ENCODE assay signal across 1 cellular context in the genomic region with DNA sequence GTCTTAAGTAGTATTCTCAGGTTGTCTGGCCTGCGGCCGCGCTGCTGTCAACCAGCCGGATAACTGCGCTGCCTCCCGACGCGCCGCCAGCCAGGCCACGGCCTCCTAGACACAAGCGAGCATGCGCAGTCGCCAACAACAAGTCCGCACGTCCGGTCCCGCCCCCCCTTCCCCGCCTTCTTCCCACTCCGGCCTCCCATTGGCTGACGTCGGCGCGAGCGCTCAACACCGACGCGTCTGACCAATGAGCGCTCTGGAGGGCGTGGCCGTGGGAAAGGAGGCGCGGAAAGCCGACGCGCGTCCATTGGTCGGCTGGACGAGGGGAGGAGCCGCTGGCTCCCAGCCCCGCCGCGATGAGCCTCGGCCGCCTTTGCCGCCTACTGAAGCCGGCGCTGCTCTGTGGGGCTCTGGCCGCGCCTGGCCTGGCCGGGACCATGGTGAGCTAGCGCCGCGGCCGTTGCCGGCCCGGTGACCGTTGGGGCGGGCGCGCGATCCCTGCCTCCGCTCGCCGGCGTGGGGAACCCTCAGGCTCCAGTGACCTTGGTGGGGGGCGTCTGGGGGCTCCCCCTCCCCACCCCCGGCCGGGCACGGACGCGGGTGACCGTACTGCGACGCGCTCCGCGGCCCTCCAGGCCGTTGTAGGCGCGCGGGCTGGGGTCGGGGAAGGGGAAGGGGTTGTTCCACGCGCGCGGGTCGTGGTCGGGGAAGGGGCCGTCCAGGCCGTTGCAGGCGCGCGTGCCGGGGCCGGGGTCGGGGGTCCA.
A peak's percentile ranks its signal among the peaks of the same experiment; 100 is the strongest.
TF ChIP-seq lines count a peak whose summit lies in the region.

A gene with protein sequence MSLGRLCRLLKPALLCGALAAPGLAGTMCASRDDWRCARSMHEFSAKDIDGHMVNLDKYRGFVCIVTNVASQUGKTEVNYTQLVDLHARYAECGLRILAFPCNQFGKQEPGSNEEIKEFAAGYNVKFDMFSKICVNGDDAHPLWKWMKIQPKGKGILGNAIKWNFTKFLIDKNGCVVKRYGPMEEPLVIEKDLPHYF (plus strand): TSS at position 304 of the 761 bp plus-strand sequence. CDS start 50 bp downstream, at position 354.

TF ChIP-seq in K562, 482 proteins besides CTCF, POLR2A, EP300 and RAD21 (continued from another document and continues in another):
- TF ChIP-seq, protein P1, sequence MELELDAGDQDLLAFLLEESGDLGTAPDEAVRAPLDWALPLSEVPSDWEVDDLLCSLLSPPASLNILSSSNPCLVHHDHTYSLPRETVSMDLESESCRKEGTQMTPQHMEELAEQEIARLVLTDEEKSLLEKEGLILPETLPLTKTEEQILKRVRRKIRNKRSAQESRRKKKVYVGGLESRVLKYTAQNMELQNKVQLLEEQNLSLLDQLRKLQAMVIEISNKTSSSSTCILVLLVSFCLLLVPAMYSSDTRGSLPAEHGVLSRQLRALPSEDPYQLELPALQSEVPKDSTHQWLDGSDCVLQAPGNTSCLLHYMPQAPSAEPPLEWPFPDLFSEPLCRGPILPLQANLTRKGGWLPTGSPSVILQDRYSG (tag; conservative IDR thresholded peaks at IDR 0.05; ENCODE audit: low read depth) = no peak
- TF ChIP-seq, protein P2, sequence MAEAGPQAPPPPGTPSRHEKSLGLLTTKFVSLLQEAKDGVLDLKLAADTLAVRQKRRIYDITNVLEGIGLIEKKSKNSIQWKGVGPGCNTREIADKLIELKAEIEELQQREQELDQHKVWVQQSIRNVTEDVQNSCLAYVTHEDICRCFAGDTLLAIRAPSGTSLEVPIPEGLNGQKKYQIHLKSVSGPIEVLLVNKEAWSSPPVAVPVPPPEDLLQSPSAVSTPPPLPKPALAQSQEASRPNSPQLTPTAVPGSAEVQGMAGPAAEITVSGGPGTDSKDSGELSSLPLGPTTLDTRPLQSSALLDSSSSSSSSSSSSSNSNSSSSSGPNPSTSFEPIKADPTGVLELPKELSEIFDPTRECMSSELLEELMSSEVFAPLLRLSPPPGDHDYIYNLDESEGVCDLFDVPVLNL (CRISPR knock-in tag; IDR thresholded peaks at IDR 0.05; ENCODE audit: low read depth) = no peak
- TF ChIP-seq TSC22D4 (tag; IDR thresholded peaks at IDR 0.05) (no peak), SMAD4 (CRISPR knock-in tag; conservative IDR thresholded peaks at IDR 0.05) (0 out of 2 replicates have a peak, but pooled peaks have one; percentile 83), TEAD4 (IDR thresholded peaks at IDR 0.05; ENCODE audit: low read length) (no peak), TEAD4 (CRISPR knock-in tag; IDR thresholded peaks at IDR 0.05; ENCODE audit: borderline replicate concordance) (0 out of 2 replicates have a peak, but pooled peaks have one; percentile 42), U2AF2 (optimal IDR thresholded peaks at IDR 0.05; ENCODE audit: low read depth, low read length) (no peak), SIN3B (IDR thresholded peaks at IDR 0.05; ENCODE audit: low read depth) (no peak; the same call in 1 of the 2 replicates), SMARCA5 (IDR thresholded peaks at IDR 0.05) (no peak), ZNF695 (CRISPR knock-in tag; IDR thresholded peaks at IDR 0.05) (no peak), NCOA4 (IDR thresholded peaks at IDR 0.05; ENCODE audit: partially characterized antibody) (no peak), WHSC1 (IDR thresholded peaks at IDR 0.05; ENCODE audit: low read length) (no peak), FOXA1 (IDR thresholded peaks at IDR 0.05; ENCODE audit: borderline replicate concordance) (no peak), HEY1 (CRISPR knock-in tag; IDR thresholded peaks at IDR 0.05; ENCODE audit: borderline replicate concordance) (no peak), GATA2 (CRISPR knock-in tag; IDR thresholded peaks at IDR 0.05) (no peak), MTF1 (CRISPR knock-in tag; IDR thresholded peaks at IDR 0.05; ENCODE audit: borderline replicate concordance) (no peak), SRSF3 (IDR thresholded peaks at IDR 0.05; ENCODE audit: insufficient read depth, low read length) (no peak), ZNF717 (CRISPR knock-in tag; IDR thresholded peaks at IDR 0.05) (no peak), ZNF311 (CRISPR knock-in tag; IDR thresholded peaks at IDR 0.05) (no peak), PHF21A (IDR thresholded peaks at IDR 0.05; ENCODE audit: borderline replicate concordance, low read depth) (no peak), SP2 (IDR thresholded peaks at IDR 0.05; ENCODE audit: extremely low read depth, low read depth, low read length, poor library complexity, severe bottlenecking) (peak; percentile 47), ETV5 (CRISPR knock-in tag; IDR thresholded peaks at IDR 0.05; ENCODE audit: low read depth) (0 out of 2 replicates have a peak, but pooled peaks have one; percentile 62), BRD9 (IDR thresholded peaks at IDR 0.05; ENCODE audit: low read depth, partially characterized antibody) (no peak), OTX1 (CRISPR knock-in tag; IDR thresholded peaks at IDR 0.05) (no peak), PML (IDR thresholded peaks at IDR 0.05; ENCODE audit: low read length) (peak; percentile 63; the same call in 1 of the 2 replicates)
- TF ChIP-seq, protein P3, sequence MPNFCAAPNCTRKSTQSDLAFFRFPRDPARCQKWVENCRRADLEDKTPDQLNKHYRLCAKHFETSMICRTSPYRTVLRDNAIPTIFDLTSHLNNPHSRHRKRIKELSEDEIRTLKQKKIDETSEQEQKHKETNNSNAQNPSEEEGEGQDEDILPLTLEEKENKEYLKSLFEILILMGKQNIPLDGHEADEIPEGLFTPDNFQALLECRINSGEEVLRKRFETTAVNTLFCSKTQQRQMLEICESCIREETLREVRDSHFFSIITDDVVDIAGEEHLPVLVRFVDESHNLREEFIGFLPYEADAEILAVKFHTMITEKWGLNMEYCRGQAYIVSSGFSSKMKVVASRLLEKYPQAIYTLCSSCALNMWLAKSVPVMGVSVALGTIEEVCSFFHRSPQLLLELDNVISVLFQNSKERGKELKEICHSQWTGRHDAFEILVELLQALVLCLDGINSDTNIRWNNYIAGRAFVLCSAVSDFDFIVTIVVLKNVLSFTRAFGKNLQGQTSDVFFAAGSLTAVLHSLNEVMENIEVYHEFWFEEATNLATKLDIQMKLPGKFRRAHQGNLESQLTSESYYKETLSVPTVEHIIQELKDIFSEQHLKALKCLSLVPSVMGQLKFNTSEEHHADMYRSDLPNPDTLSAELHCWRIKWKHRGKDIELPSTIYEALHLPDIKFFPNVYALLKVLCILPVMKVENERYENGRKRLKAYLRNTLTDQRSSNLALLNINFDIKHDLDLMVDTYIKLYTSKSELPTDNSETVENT (CRISPR knock-in tag; IDR thresholded peaks at IDR 0.05) = peak; percentile 88
- TF ChIP-seq, protein P4, sequence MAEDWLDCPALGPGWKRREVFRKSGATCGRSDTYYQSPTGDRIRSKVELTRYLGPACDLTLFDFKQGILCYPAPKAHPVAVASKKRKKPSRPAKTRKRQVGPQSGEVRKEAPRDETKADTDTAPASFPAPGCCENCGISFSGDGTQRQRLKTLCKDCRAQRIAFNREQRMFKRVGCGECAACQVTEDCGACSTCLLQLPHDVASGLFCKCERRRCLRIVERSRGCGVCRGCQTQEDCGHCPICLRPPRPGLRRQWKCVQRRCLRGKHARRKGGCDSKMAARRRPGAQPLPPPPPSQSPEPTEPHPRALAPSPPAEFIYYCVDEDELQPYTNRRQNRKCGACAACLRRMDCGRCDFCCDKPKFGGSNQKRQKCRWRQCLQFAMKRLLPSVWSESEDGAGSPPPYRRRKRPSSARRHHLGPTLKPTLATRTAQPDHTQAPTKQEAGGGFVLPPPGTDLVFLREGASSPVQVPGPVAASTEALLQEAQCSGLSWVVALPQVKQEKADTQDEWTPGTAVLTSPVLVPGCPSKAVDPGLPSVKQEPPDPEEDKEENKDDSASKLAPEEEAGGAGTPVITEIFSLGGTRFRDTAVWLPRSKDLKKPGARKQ (CRISPR knock-in tag; IDR thresholded peaks at IDR 0.05) = no peak
- TF ChIP-seq, protein P5, sequence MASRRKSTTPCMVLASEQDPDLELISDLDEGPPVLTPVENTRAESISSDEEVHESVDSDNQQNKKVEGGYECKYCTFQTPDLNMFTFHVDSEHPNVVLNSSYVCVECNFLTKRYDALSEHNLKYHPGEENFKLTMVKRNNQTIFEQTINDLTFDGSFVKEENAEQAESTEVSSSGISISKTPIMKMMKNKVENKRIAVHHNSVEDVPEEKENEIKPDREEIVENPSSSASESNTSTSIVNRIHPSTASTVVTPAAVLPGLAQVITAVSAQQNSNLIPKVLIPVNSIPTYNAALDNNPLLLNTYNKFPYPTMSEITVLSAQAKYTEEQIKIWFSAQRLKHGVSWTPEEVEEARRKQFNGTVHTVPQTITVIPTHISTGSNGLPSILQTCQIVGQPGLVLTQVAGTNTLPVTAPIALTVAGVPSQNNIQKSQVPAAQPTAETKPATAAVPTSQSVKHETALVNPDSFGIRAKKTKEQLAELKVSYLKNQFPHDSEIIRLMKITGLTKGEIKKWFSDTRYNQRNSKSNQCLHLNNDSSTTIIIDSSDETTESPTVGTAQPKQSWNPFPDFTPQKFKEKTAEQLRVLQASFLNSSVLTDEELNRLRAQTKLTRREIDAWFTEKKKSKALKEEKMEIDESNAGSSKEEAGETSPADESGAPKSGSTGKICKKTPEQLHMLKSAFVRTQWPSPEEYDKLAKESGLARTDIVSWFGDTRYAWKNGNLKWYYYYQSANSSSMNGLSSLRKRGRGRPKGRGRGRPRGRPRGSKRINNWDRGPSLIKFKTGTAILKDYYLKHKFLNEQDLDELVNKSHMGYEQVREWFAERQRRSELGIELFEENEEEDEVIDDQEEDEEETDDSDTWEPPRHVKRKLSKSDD (conservative IDR thresholded peaks at IDR 0.05; ENCODE audit: low read length) = no peak; the same call in 1 of the 2 replicates
- TF ChIP-seq, protein P6, sequence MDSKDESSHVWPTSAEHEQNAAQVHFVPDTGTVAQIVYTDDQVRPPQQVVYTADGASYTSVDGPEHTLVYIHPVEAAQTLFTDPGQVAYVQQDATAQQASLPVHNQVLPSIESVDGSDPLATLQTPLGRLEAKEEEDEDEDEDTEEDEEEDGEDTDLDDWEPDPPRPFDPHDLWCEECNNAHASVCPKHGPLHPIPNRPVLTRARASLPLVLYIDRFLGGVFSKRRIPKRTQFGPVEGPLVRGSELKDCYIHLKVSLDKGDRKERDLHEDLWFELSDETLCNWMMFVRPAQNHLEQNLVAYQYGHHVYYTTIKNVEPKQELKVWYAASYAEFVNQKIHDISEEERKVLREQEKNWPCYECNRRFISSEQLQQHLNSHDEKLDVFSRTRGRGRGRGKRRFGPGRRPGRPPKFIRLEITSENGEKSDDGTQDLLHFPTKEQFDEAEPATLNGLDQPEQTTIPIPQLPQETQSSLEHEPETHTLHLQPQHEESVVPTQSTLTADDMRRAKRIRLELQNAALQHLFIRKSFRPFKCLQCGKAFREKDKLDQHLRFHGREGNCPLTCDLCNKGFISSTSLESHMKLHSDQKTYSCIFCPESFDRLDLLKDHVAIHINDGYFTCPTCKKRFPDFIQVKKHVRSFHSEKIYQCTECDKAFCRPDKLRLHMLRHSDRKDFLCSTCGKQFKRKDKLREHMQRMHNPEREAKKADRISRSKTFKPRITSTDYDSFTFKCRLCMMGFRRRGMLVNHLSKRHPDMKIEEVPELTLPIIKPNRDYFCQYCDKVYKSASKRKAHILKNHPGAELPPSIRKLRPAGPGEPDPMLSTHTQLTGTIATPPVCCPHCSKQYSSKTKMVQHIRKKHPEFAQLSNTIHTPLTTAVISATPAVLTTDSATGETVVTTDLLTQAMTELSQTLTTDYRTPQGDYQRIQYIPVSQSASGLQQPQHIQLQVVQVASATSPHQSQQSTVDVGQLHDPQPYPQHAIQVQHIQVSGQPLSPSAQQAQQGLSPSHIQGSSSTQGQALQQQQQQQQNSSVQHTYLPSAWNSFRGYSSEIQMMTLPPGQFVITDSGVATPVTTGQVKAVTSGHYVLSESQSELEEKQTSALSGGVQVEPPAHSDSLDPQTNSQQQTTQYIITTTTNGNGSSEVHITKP (IDR thresholded peaks at IDR 0.05; ENCODE audit: partially characterized antibody) = no peak
- TF ChIP-seq, protein P7, sequence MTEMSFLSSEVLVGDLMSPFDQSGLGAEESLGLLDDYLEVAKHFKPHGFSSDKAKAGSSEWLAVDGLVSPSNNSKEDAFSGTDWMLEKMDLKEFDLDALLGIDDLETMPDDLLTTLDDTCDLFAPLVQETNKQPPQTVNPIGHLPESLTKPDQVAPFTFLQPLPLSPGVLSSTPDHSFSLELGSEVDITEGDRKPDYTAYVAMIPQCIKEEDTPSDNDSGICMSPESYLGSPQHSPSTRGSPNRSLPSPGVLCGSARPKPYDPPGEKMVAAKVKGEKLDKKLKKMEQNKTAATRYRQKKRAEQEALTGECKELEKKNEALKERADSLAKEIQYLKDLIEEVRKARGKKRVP (CRISPR knock-in tag; IDR thresholded peaks at IDR 0.05) = 0 out of 2 replicates have a peak, but pooled peaks have one; percentile 17
- TF ChIP-seq, protein P8, sequence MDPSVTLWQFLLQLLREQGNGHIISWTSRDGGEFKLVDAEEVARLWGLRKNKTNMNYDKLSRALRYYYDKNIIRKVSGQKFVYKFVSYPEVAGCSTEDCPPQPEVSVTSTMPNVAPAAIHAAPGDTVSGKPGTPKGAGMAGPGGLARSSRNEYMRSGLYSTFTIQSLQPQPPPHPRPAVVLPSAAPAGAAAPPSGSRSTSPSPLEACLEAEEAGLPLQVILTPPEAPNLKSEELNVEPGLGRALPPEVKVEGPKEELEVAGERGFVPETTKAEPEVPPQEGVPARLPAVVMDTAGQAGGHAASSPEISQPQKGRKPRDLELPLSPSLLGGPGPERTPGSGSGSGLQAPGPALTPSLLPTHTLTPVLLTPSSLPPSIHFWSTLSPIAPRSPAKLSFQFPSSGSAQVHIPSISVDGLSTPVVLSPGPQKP (CRISPR knock-in tag; IDR thresholded peaks at IDR 0.05) = no peak
- TF ChIP-seq, protein P9, sequence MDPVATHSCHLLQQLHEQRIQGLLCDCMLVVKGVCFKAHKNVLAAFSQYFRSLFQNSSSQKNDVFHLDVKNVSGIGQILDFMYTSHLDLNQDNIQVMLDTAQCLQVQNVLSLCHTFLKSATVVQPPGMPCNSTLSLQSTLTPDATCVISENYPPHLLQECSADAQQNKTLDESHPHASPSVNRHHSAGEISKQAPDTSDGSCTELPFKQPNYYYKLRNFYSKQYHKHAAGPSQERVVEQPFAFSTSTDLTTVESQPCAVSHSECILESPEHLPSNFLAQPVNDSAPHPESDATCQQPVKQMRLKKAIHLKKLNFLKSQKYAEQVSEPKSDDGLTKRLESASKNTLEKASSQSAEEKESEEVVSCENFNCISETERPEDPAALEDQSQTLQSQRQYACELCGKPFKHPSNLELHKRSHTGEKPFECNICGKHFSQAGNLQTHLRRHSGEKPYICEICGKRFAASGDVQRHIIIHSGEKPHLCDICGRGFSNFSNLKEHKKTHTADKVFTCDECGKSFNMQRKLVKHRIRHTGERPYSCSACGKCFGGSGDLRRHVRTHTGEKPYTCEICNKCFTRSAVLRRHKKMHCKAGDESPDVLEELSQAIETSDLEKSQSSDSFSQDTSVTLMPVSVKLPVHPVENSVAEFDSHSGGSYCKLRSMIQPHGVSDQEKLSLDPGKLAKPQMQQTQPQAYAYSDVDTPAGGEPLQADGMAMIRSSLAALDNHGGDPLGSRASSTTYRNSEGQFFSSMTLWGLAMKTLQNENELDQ (CRISPR knock-in tag; IDR thresholded peaks at IDR 0.05; ENCODE audit: borderline replicate concordance) = no peak
- TF ChIP-seq, protein P10, sequence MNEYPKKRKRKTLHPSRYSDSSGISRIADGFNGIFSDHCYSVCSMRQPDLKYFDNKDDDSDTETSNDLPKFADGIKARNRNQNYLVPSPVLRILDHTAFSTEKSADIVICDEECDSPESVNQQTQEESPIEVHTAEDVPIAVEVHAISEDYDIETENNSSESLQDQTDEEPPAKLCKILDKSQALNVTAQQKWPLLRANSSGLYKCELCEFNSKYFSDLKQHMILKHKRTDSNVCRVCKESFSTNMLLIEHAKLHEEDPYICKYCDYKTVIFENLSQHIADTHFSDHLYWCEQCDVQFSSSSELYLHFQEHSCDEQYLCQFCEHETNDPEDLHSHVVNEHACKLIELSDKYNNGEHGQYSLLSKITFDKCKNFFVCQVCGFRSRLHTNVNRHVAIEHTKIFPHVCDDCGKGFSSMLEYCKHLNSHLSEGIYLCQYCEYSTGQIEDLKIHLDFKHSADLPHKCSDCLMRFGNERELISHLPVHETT (CRISPR knock-in tag; conservative IDR thresholded peaks at IDR 0.05 in 1 of 2, IDR thresholded peaks at IDR 0.05 in 1 of 2) = no peak; a peak in 2 of 4 replicates
